Comparison of ENCODE assay signal across 12 cellular contexts in the genomic region with DNA sequence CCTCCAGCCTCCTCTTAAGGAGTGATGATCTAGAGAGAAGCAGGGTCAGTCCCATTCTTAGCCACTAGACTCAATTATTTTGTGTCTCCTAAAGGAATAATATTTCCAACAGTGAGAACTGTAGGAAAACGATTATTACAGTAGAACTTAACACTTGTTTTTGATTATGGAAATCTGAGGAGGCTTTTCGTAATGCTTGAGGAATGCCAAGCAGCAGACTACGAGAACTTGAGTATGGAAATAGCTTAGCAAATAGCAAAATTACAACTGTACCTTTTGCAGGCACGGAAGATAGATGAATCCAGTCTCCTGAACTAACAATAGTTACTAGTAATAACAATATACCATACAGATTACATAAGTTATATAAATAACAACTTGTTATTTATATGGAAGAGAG. TPM values are rescaled to one million over a fixed set of nuclear protein-coding genes. Genes with fewer than 3 reads are reported as not detected.
A peak's percentile ranks its signal among the peaks of the same experiment; 100 is the strongest.
DNase-seq lines count a peak whose midpoint lies in the region; ATAC-seq and TF ChIP-seq lines count a peak whose summit lies in the region.
"Had no signal": no experiment of that assay in that cellular context is flagged by ENCODE, and none has a peak within 500 bp of the region (broad histone marks: within the 10 kb centered on the region; RNA-seq: fewer than 3 reads in every experiment).

No MANE protein-coding gene starts in this region.

- H3K27me3 Mint-ChIP-seq in activated CD4-positive, alpha-beta T cell treated with anti-CD3 and anti-CD28 coated beads, Interleukin-2, amount 10 ng/mL, durations not matched to agents 24 days and 14 days, result no peaks in the 10 kb centered on the region
- no peaks in the 10 kb centered on the region for H3K27me3 Mint-ChIP-seq in activated CD4-positive, alpha-beta T cell treated with anti-CD3 and anti-CD28 coated beads, Interleukin-2, amount 10 ng/mL, durations not matched to agents 7 days and 5 days
- no peaks in the 10 kb centered on the region for H3K27me3 Mint-ChIP-seq in activated B cell treated with CpG ODN at 0.5 μM for 24 hours

- peak overlapping the region; percentile 26 for H3K27ac Mint-ChIP-seq in activated CD4-positive, alpha-beta T cell treated with anti-CD3 and anti-CD28 coated beads, Interleukin-2, amount 10 ng/mL, durations not matched to agents 24 days and 14 days
- H3K27ac Mint-ChIP-seq in activated CD4-positive, alpha-beta T cell treated with anti-CD3 and anti-CD28 coated beads, Interleukin-2, amount 10 ng/mL, durations not matched to agents 7 days and 5 days, result no peak overlapping the region
- H3K27ac Mint-ChIP-seq in activated B cell treated with CpG ODN at 0.5 μM for 24 hours, result peak overlapping the region; percentile 65

- H3K9ac ChIP-seq in skeletal muscle tissue (ENCODE audit: low read depth in 1 of 3, low read length in 3 of 3) (no peak overlapping the region), PC-3 (ENCODE audit: low read length) (no peak overlapping the region)

- no peak for DNase-seq in activated CD4-positive, alpha-beta T cell treated with anti-CD3 and anti-CD28 coated beads, Interleukin-2, amount 10 ng/mL, durations not matched to agents 24 days and 14 days
- no peak for DNase-seq in activated CD4-positive, alpha-beta T cell treated with anti-CD3 and anti-CD28 coated beads, Interleukin-2, amount 10 ng/mL, durations not matched to agents 7 days and 5 days
- DNase-seq in activated B cell treated with CpG ODN at 0.5 μM for 24 hours, result no peak
- DNase-seq in fibroblast of villous mesenchyme (ENCODE audit: low read depth), result peak; percentile 69
- DNase-seq in PC-3, result no peak
- DNase-seq: foreskin keratinocyte; NCI-H345; stimulated activated CD4-positive, alpha-beta T cell treated with anti-CD3 and anti-CD28 coated beads, Interleukin-1b, Interleukin-23, amount 100 ng/mL, for 48 hours; stomach had no signal

- H3K4me3 ChIP-seq in fibroblast of villous mesenchyme (ENCODE audit: low read depth, low read length), result no peak overlapping the region
- no peak overlapping the region for H3K4me3 ChIP-seq in skeletal muscle tissue (ENCODE audit: low read length in 3 of 3)
- H3K4me3 ChIP-seq in PC-3 (ENCODE audit: low read length), result no peak overlapping the region
- H3K4me3 ChIP-seq: stomach had no signal

- H2AFZ ChIP-seq in PC-3 (ENCODE audit: low read length), result no peak overlapping the region

- no peaks in the 10 kb centered on the region for H3K9me3 ChIP-seq in skeletal muscle tissue (ENCODE audit: control insufficient read depth in 3 of 3, low read length in 3 of 3)
- no peaks in the 10 kb centered on the region for H3K9me3 ChIP-seq in PC-3 (ENCODE audit: low read length)
- H3K9me3 ChIP-seq: stomach had no signal

- peaks cover 13% of the 10 kb centered on the region for H3K36me3 Mint-ChIP-seq in activated CD4-positive, alpha-beta T cell treated with anti-CD3 and anti-CD28 coated beads, Interleukin-2, amount 10 ng/mL, durations not matched to agents 24 days and 14 days (ENCODE audit: low read depth)
- H3K36me3 Mint-ChIP-seq in activated CD4-positive, alpha-beta T cell treated with anti-CD3 and anti-CD28 coated beads, Interleukin-2, amount 10 ng/mL, durations not matched to agents 7 days and 5 days (ENCODE audit: low read depth), result peaks cover 12% of the 10 kb centered on the region
- peaks cover 15% of the 10 kb centered on the region for H3K36me3 Mint-ChIP-seq in activated B cell treated with CpG ODN at 0.5 μM for 24 hours (ENCODE audit: low read depth)

- no peaks in the 10 kb centered on the region for H3F3A ChIP-seq in PC-3 (ENCODE audit: low read length, unreplicated experiment)

- intact Hi-C loops in activated CD4-positive, alpha-beta T cell treated with anti-CD3 and anti-CD28 coated beads, Interleukin-2, amount 10 ng/mL, durations not matched to agents 24 days and 14 days (cut with micrococcal nuclease), result no loop called here
- intact Hi-C loops in activated B cell treated with CpG ODN at 0.5 μM for 24 hours (cut with micrococcal nuclease), result no loop called here
- intact Hi-C loops in PC-3 (cut with micrococcal nuclease), result no loop called here

- CTCF ChIA-PET in activated CD4-positive, alpha-beta T cell treated with anti-CD3 and anti-CD28 coated beads, Interleukin-2, amount 10 ng/mL, durations not matched to agents 7 days and 5 days (lab: Charles Lee), result interaction anchor here (0.6 kb wide), 1 partner anchor 839 kb away, joined by 3 read pairs; no protein-coding TSS in a partner anchor
- CTCF ChIA-PET in activated B cell treated with CpG ODN at 0.5 μM for 24 hours (lab: Charles Lee) (no interaction called here), PC-3 (lab: Charles Lee) (no interaction called here)

- H3K27me3 ChIP-seq in skeletal muscle tissue (ENCODE audit: control insufficient read depth in 3 of 3, insufficient read depth in 3 of 3, low read length in 3 of 3) (no peaks in the 10 kb centered on the region), PC-3 (ENCODE audit: low read length) (no peaks in the 10 kb centered on the region)
- H3K27me3 ChIP-seq: foreskin keratinocyte, stomach had no signal

- peaks cover 77 to 83% (median 80%) of the 10 kb centered on the region in 3 donors for H3K4me1 ChIP-seq in skeletal muscle tissue (ENCODE audit: control insufficient read depth in 3 of 3, insufficient read depth in 3 of 3, low read length in 3 of 3)
- H3K4me1 ChIP-seq in PC-3 (ENCODE audit: insufficient read depth, low read length), result peaks cover 14% of the 10 kb centered on the region

- H3K36me3 ChIP-seq in skeletal muscle tissue (ENCODE audit: control insufficient read depth in 3 of 3, insufficient read depth in 3 of 3, low read length in 3 of 3), result no peaks in the 10 kb centered on the region
- H3K36me3 ChIP-seq in PC-3 (ENCODE audit: low read depth, low read length), result no peaks in the 10 kb centered on the region
- H3K36me3 ChIP-seq: stomach had no signal

- H3K4me2 ChIP-seq in PC-3 (ENCODE audit: low read length), result no peak overlapping the region

- peaks cover 4% of the 10 kb centered on the region for H3K9me3 Mint-ChIP-seq in activated CD4-positive, alpha-beta T cell treated with anti-CD3 and anti-CD28 coated beads, Interleukin-2, amount 10 ng/mL, durations not matched to agents 24 days and 14 days
- no peaks in the 10 kb centered on the region for H3K9me3 Mint-ChIP-seq in activated CD4-positive, alpha-beta T cell treated with anti-CD3 and anti-CD28 coated beads, Interleukin-2, amount 10 ng/mL, durations not matched to agents 7 days and 5 days
- no peaks in the 10 kb centered on the region for H3K9me3 Mint-ChIP-seq in activated B cell treated with CpG ODN at 0.5 μM for 24 hours

- no peaks in the 10 kb centered on the region for H3K9me2 ChIP-seq in PC-3 (replicated peaks; ENCODE audit: low read length)

- no peak overlapping the region for H3K4me3 Mint-ChIP-seq in activated CD4-positive, alpha-beta T cell treated with anti-CD3 and anti-CD28 coated beads, Interleukin-2, amount 10 ng/mL, durations not matched to agents 24 days and 14 days
- H3K4me3 Mint-ChIP-seq in activated CD4-positive, alpha-beta T cell treated with anti-CD3 and anti-CD28 coated beads, Interleukin-2, amount 10 ng/mL, durations not matched to agents 7 days and 5 days, result no peak overlapping the region
- H3K4me3 Mint-ChIP-seq in activated B cell treated with CpG ODN at 0.5 μM for 24 hours, result peak overlapping the region; percentile 4

- H3K79me2 ChIP-seq in PC-3 (ENCODE audit: low read length), result peaks cover 99% of the 10 kb centered on the region

- ATAC-seq in activated B cell treated with CpG ODN at 0.5 μM for 24 hours (ENCODE audit: low read depth) (no peak), GM21576 (IDR thresholded peaks at IDR 0.05; ENCODE audit: unreplicated experiment) (no peak), HG02938 (IDR thresholded peaks at IDR 0.05; ENCODE audit: unreplicated experiment) (no peak), PC-3 (no peak)
- ATAC-seq: foreskin keratinocyte had no signal

- TF ChIP-seq CTCF in activated B cell treated with CpG ODN at 0.5 μM for 24 hours (IDR thresholded peaks at IDR 0.05), result no peak
- TF ChIP-seq CTCF in fibroblast of villous mesenchyme (IDR thresholded peaks at IDR 0.05; ENCODE audit: insufficient read depth, low read depth, low read length), result no peak
- no peak for TF ChIP-seq CTCF in PC-3 (conservative IDR thresholded peaks at IDR 0.05; ENCODE audit: low read depth, low read length)

- H3K27ac ChIP-seq in skeletal muscle tissue (ENCODE audit: low read depth, low read length) (peak overlapping the region; percentile 46), PC-3 (ENCODE audit: low read length) (no peak overlapping the region)
- H3K27ac ChIP-seq: foreskin keratinocyte had no signal

- H4K20me1 ChIP-seq in PC-3 (ENCODE audit: low read length), result peaks cover 90% of the 10 kb centered on the region

- H3K4me1 Mint-ChIP-seq in activated CD4-positive, alpha-beta T cell treated with anti-CD3 and anti-CD28 coated beads, Interleukin-2, amount 10 ng/mL, durations not matched to agents 24 days and 14 days, result peaks cover 76% of the 10 kb centered on the region
- peaks cover 84% of the 10 kb centered on the region for H3K4me1 Mint-ChIP-seq in activated CD4-positive, alpha-beta T cell treated with anti-CD3 and anti-CD28 coated beads, Interleukin-2, amount 10 ng/mL, durations not matched to agents 7 days and 5 days
- peaks cover 90% of the 10 kb centered on the region for H3K4me1 Mint-ChIP-seq in activated B cell treated with CpG ODN at 0.5 μM for 24 hours

- POLR2A ChIA-PET in activated CD4-positive, alpha-beta T cell treated with anti-CD3 and anti-CD28 coated beads, Interleukin-2, amount 10 ng/mL, durations not matched to agents 7 days and 5 days (lab: Charles Lee), result no interaction called here
- POLR2A ChIA-PET in activated B cell treated with CpG ODN at 0.5 μM for 24 hours (lab: Charles Lee) (interaction anchor here (4.4 kb wide), 1 partner anchor 14 kb away, joined by 51 read pairs; the partner anchor contains the start of gene BRD4), PC-3 (lab: Charles Lee; ENCODE audit: unreplicated experiment) (no interaction called here)

- BruUV-seq in PC-3 (replicated peaks; lab: Mats Ljungman, UMichigan), result no TSS peak

RNA-seq across cellular contexts. Expression of gene BRD4, which starts 12.2 kb away (rescaled TPM):
- total RNA-seq in activated CD4-positive, alpha-beta T cell treated with anti-CD3 and anti-CD28 coated beads, Interleukin-2, amount 10 ng/mL, durations not matched to agents 24 days and 14 days, result 109 TPM in 2 replicates
- 100 to 1,000 TPM; 114 to 115 TPM for total RNA-seq in activated CD4-positive, alpha-beta T cell treated with anti-CD3 and anti-CD28 coated beads, Interleukin-2, amount 10 ng/mL, durations not matched to agents 7 days and 5 days
- total RNA-seq in activated B cell treated with CpG ODN at 0.5 μM for 24 hours (144 and 164 TPM in 2 replicates), fibroblast of villous mesenchyme (25.8 and 26.3 TPM in 2 replicates), skeletal muscle tissue (9.4 TPM), PC-3 (2014; rRNA removed) (20.9 and 46.4 TPM in 2 replicates)

RNA-seq across cellular contexts. Expression of gene AKAP8, which starts 59.5 kb away (rescaled TPM):
- total RNA-seq in activated CD4-positive, alpha-beta T cell treated with anti-CD3 and anti-CD28 coated beads, Interleukin-2, amount 10 ng/mL, durations not matched to agents 24 days and 14 days, result 55.4 and 56.2 TPM in 2 replicates
- 10 to 100 TPM; 54.5 to 57.1 TPM for total RNA-seq in activated CD4-positive, alpha-beta T cell treated with anti-CD3 and anti-CD28 coated beads, Interleukin-2, amount 10 ng/mL, durations not matched to agents 7 days and 5 days
- total RNA-seq in activated B cell treated with CpG ODN at 0.5 μM for 24 hours (74.8 and 79.0 TPM in 2 replicates), fibroblast of villous mesenchyme (16.0 and 19.6 TPM in 2 replicates), skeletal muscle tissue (13.6 TPM), PC-3 (2014; rRNA removed) (36.3 and 48.0 TPM in 2 replicates)
